In the genomic region with DNA sequence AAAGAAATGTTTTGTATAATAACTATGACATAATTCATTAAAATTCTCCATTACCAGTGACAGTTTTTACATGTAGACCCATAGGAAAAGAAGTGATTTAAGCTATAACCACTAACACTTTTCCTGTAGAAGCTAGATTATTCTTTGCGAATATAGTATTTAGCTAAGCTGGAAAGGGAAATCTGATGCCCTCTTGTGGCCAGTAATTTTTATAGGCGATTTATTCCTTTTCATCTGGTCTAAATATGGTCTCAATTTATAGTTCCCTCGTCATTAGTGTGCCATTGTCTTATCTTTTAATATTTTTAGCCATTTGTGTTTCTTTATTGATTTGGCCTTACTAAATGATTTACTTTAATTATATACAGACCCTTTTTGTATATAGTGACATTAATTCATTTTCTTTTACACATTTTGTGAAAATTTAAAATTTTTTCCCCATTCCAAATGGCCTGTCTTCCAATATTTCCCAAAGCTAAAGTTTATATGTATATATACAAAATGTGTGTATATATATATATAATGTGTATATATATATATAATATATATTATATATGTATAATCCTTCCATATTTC, we compare ENCODE assay signal across 8 cellular contexts. TPM values are rescaled to one million over a fixed set of nuclear protein-coding genes. Genes with fewer than 3 reads are reported as not detected.
DNase-seq lines count a peak whose midpoint lies in the region; ATAC-seq, FAIRE-seq and TF ChIP-seq lines count a peak whose summit lies in the region.

No MANE protein-coding gene starts in this region.

- TF ChIP-seq RAD21 in HepG2 (CRISPR knock-in tag; IDR thresholded peaks at IDR 0.05) = no peak

- BruUV-seq in mammary epithelial cell (replicated peaks; lab: Mats Ljungman, UMichigan) (no TSS peak), HepG2 (replicated peaks; lab: Mats Ljungman, UMichigan) (no TSS peak)

- H3K27ac ChIP-seq in mammary epithelial cell (ENCODE audit: insufficient read depth, low read depth, low read length) (no peak overlapping the region), HepG2 (ENCODE audit: extremely low read length, insufficient read depth, low read length) (no peak overlapping the region)

- H3K4me2 ChIP-seq in mammary epithelial cell (ENCODE audit: insufficient read depth, low read depth, low read length) (no peak overlapping the region), HepG2 (ENCODE audit: low read depth, low read length) (no peak overlapping the region)

- H3K9ac ChIP-seq in mammary epithelial cell (ENCODE audit: insufficient read depth, low read length) = no peak overlapping the region
- H3K9ac ChIP-seq in HepG2 (ENCODE audit: insufficient read depth, low read depth, low read length) = no peak overlapping the region

- in situ Hi-C loops in HAP-1 (cut with MboI; ENCODE audit: low sequenced_read_pairs) = loop anchor here (10.0 kb wide), 1 partner anchor 201 kb away; no protein-coding TSS in a partner anchor
- in situ Hi-C loops in mammary epithelial cell (cut with MboI; ENCODE audit: low sequenced_read_pairs in 2 of 2) = loop anchor here in 1 of 2 donors (10.0 kb wide), 1 partner anchor 181 kb away; no protein-coding TSS in a partner anchor
- in situ Hi-C loops in HepG2 (cut with HindIII; ENCODE audit: extremely low pct_ligation_motif_present, low pct_unique_long_range_greater_than_20kb) = loop anchor here (10.0 kb wide), 1 partner anchor 201 kb away; no protein-coding TSS in a partner anchor

- H4K20me1 ChIP-seq in mammary epithelial cell (ENCODE audit: insufficient read depth, low read length) = no peaks in the 10 kb centered on the region
- 0 out of 2 replicates have a peak, but pooled peaks cover 2% of the 10 kb centered on the region for H4K20me1 ChIP-seq in HepG2 (ENCODE audit: insufficient read depth, low read length)

- no peak overlapping the region for H3K4me3 ChIP-seq in HAP-1
- no peak overlapping the region for H3K4me3 ChIP-seq in mammary epithelial cell (replicated peaks in 1 of 3; ENCODE audit: insufficient read depth in 1 of 3, low read depth in 2 of 3, low read length in 3 of 3)
- H3K4me3 ChIP-seq in HepG2 (replicated peaks in 1 of 3; ENCODE audit: insufficient read depth in 1 of 3, low read depth in 2 of 3, low read length in 3 of 3) = no peak overlapping the region

- ATAC-seq in HepG2 (peak; percentile 58; the same call in 2 of the 3 replicates), GM19463 (IDR thresholded peaks at IDR 0.05; ENCODE audit: unreplicated experiment) (no peak)

- POLR2A ChIA-PET in HepG2 (lab: Yijun Ruan, JAX) = no interaction called here

- TF ChIP-seq POLR2A in HepG2 (IDR thresholded peaks at IDR 0.05; ENCODE audit: insufficient read depth in 1 of 2, low read depth in 2 of 2, low read length in 2 of 2) = no peak

- H3K27me3 ChIP-seq in HAP-1 (ENCODE audit: low read depth) = no peaks in the 10 kb centered on the region
- H3K27me3 ChIP-seq in mammary epithelial cell (ENCODE audit: insufficient read depth, low read length) = no peaks in the 10 kb centered on the region
- H3K27me3 ChIP-seq in HepG2 (ENCODE audit: control insufficient read depth in 1 of 2, insufficient read depth in 2 of 2, low read length in 2 of 2) = no peaks in the 10 kb centered on the region

- peak; percentile 9 for DNase-seq in COLO668 (lab: John Stamatoyannopoulos, UW; ENCODE audit: unreplicated experiment)
- DNase-seq in HAP-1 (ENCODE audit: low spot score in 2 of 2) = peak; percentile 38 to 65
- DNase-seq in NCI-H446 treated with DMSO at 0.1 percent for 48 hours (lab: John Stamatoyannopoulos, UW) = peak; percentile 37
- peak; percentile 24 for DNase-seq in mammary epithelial cell
- peak; percentile 41 for DNase-seq in HepG2 (ENCODE audit: low spot score)
- no peak for DNase-seq in activated CD8-positive, alpha-beta memory T cell treated with anti-CD3 and anti-CD28 coated beads for 24 hours
- no peak for DNase-seq in UCSD-AML1 (lab: John Stamatoyannopoulos, UW; ENCODE audit: unreplicated experiment)

- dilution Hi-C loops in mammary epithelial cell (cut with HindIII; ENCODE audit: low sequenced_read_pairs) = no loop called here

- CTCF ChIA-PET in mammary epithelial cell (lab: Charles Lee; ENCODE audit: low non-redundant PET) = interaction anchor here (0.5 to 1.3 kb wide), 2 partner anchors 199 to 200 kb away, joined by 3 to 12 read pairs; no protein-coding TSS in a partner anchor
- CTCF ChIA-PET in HepG2 (lab: Yijun Ruan, JAX; ENCODE audit: low intra/inter-chr PET ratio, low total read pairs) = interaction anchor here (1.5 kb wide), 1 partner anchor 198 kb away, joined by 24 read pairs; no protein-coding TSS in a partner anchor

- H3K9me3 ChIP-seq in HAP-1 (no peaks in the 10 kb centered on the region), mammary epithelial cell (replicated peaks; ENCODE audit: insufficient read depth, low read length) (no peaks in the 10 kb centered on the region), HepG2 (ENCODE audit: low read length) (no peaks in the 10 kb centered on the region)

- H3K79me2 ChIP-seq in mammary epithelial cell (ENCODE audit: insufficient read depth, low read length) (no peaks in the 10 kb centered on the region), HepG2 (ENCODE audit: insufficient read depth, low read length) (peaks cover 7% of the 10 kb centered on the region)

- peak; percentile 4 for FAIRE-seq in HepG2 (lab: Jason Lieb, UNC)

- H3K36me3 ChIP-seq in HAP-1 (replicated peaks) (no peaks in the 10 kb centered on the region), mammary epithelial cell (ENCODE audit: insufficient read depth, low read length) (peaks cover under 1% of the 10 kb centered on the region), HepG2 (replicated peaks in 1 of 2; ENCODE audit: control insufficient read depth in 1 of 2, insufficient read depth in 2 of 2, low read length in 2 of 2) (peaks cover 0 to 2% of the 10 kb centered on the region in 2 experiments; a peak in 3 of 5 replicates)

- 0% methylated on average over 3 of the region's 3 CpGs for WGBS in mammary epithelial cell (ENCODE audit: low coverage, missing lambda C conversion rate)
- WGBS in HepG2 (ENCODE audit: low lambda C conversion rate) = 59% methylated on average over 3 of the region's 3 CpGs

- TF ChIP-seq CTCF in mammary epithelial cell (conservative IDR thresholded peaks at IDR 0.05 in 1 of 2, IDR thresholded peaks at IDR 0.05 in 1 of 2; ENCODE audit: extremely low read depth in 1 of 2, insufficient read depth in 1 of 2, low read depth in 1 of 2, low read length in 2 of 2) (peak; percentile 50 to 62), HepG2 (CRISPR knock-in tag; IDR thresholded peaks at IDR 0.05) (peak; percentile 43)

- intact Hi-C loops in mammary epithelial cell (cut with micrococcal nuclease) (loop anchor here (5.0 kb wide), 1 partner anchor 74 kb away; a partner anchor contains a TSS), HepG2 (cut with micrococcal nuclease; ENCODE audit: unreplicated experiment) (loop anchor here (1.0 to 2.0 kb wide), 2 partner anchors 31 to 199 kb away; no protein-coding TSS in a partner anchor)

- H2AFZ ChIP-seq in mammary epithelial cell (ENCODE audit: low read depth, low read length) (no peak overlapping the region), HepG2 (ENCODE audit: low read length) (no peak overlapping the region)

- no peaks in the 10 kb centered on the region for H3K4me1 ChIP-seq in HAP-1
- no peaks in the 10 kb centered on the region for H3K4me1 ChIP-seq in mammary epithelial cell (ENCODE audit: insufficient read depth, low read length)
- no peaks in the 10 kb centered on the region for H3K4me1 ChIP-seq in HepG2 (ENCODE audit: insufficient read depth, low read length)

- TF ChIP-seq EP300 in HepG2 (IDR thresholded peaks at IDR 0.05; ENCODE audit: low read depth in 2 of 2, low read length in 2 of 2) (no peak), HepG2 (CRISPR knock-in tag; IDR thresholded peaks at IDR 0.05; ENCODE audit: borderline replicate concordance) (no peak)

TF ChIP-seq in HepG2, 621 proteins besides CTCF, POLR2A, EP300 and RAD21 (continues in another document):
- TF ChIP-seq SMC3 (IDR thresholded peaks at IDR 0.05; ENCODE audit: low read length) (peak; percentile 50; the same call in 1 of the 2 replicates), STAG1 (CRISPR knock-in tag; IDR thresholded peaks at IDR 0.05) (peak; percentile 66)

RNA-seq across cellular contexts. Expression of a gene that starts 26.7 kb away (rescaled TPM):
- total RNA-seq in mammary epithelial cell = 10 to 100 TPM; 27.7 to 82.1 TPM
- 57.6 TPM for polyA plus RNA-seq in mammary epithelial cell
- 13.7 TPM for polyA minus RNA-seq in mammary epithelial cell
- 11.6 and 13.9 TPM in 2 replicates for total RNA-seq in HepG2 (2016; rRNA removed; fragmentation: Illumina TruSeq; extraction: Trizol)
- 2.6 and 3.3 TPM in 2 replicates for total RNA-seq in HepG2 (2016; cell fraction: cytosol; rRNA removed; fragmentation: Illumina TruSeq; extraction: Trizol; ENCODE audit: low read depth)
- 14.2 and 15.8 TPM in 2 replicates for total RNA-seq in HepG2 (2016; cell fraction: insoluble cytoplasmic fraction; rRNA removed; fragmentation: Illumina TruSeq; extraction: Trizol)
- total RNA-seq in HepG2 (2016; cell fraction: membrane; rRNA removed; fragmentation: Illumina TruSeq; extraction: Trizol) = 5.4 and 6.1 TPM in 2 replicates
- total RNA-seq in HepG2 (2016; cell fraction: nucleus; rRNA removed; fragmentation: Illumina TruSeq; extraction: Trizol) = 28.7 and 34.0 TPM in 2 replicates
- 22.5 and 27.4 TPM in 2 replicates for polyA plus RNA-seq in HepG2 (2011; rRNA removed)
- polyA plus RNA-seq in HepG2 (2011; cell fraction: cytosol; rRNA removed) = 11.5 and 19.2 TPM in 2 replicates
- polyA plus RNA-seq in HepG2 (2011; cell fraction: nucleus; rRNA removed) = 12.4 and 14.1 TPM in 2 replicates
- polyA plus RNA-seq in HepG2 (2012) = 42.9 and 43.4 TPM in 2 replicates
- 2.5 and 3.0 TPM in 2 replicates for polyA plus RNA-seq in HepG2 (2016; cell fraction: cytosol; fragmentation: Illumina TruSeq; extraction: Trizol; ENCODE audit: low read depth)
- 20.7 and 21.3 TPM in 2 replicates for polyA plus RNA-seq in HepG2 (2016; cell fraction: insoluble cytoplasmic fraction; fragmentation: Illumina TruSeq; extraction: Trizol; ENCODE audit: low read depth)
- 4.3 and 4.4 TPM in 2 replicates for polyA plus RNA-seq in HepG2 (2016; cell fraction: membrane; fragmentation: Illumina TruSeq; extraction: Trizol; ENCODE audit: low read depth)
- 26.5 and 30.1 TPM in 2 replicates for polyA plus RNA-seq in HepG2 (2016; cell fraction: nucleus; fragmentation: Illumina TruSeq; extraction: Trizol; ENCODE audit: insufficient read depth, low read depth)
- polyA minus RNA-seq in HepG2 (2011; rRNA and poly(A)+ RNA removed; ENCODE audit: low replicate concordance) = 3.9 and 11.3 TPM in 2 replicates
- 9.0 and 9.1 TPM in 2 replicates for polyA minus RNA-seq in HepG2 (2011; cell fraction: cytosol; rRNA and poly(A)+ RNA removed)
- polyA minus RNA-seq in HepG2 (2011; cell fraction: nucleus; rRNA and poly(A)+ RNA removed) = 42.6 and 51.3 TPM in 2 replicates

Comparison
In these comparisons a context has a peak if more than half of its experiments do, and no peak if none do; other contexts are left out.
1. DNase-seq: peak in COLO668 (single experiment), HAP-1 (2 of 2), NCI-H446 treated with DMSO at 0.1 percent for 48 hours (single experiment), mammary epithelial cell (single experiment) and HepG2 (single experiment); none in activated CD8-positive, alpha-beta memory T cell treated with anti-CD3 and anti-CD28 coated beads for 24 hours (single experiment) and UCSD-AML1 (single experiment).